ENCODE assay signal across 14 cellular contexts in genomic region chr21:45004481-45005263, GRCh38.
A peak's percentile ranks its signal among the peaks of the same experiment; 100 is the strongest.
DNase-seq lines count a peak whose midpoint lies in the region; ATAC-seq and TF ChIP-seq lines count a peak whose summit lies in the region.
"Had no signal": no experiment of that assay in that cellular context is flagged by ENCODE, and none has a peak within 500 bp of the region (broad histone marks: within the 10 kb centered on the region; RNA-seq: fewer than 3 reads in every experiment).

No MANE protein-coding gene starts in this region.

- H3K36me3 ChIP-seq in breast epithelium = no peaks in the 10 kb centered on the region
- no peaks in the 10 kb centered on the region for H3K36me3 ChIP-seq in SJCRH30

- intact Hi-C loops in breast epithelium (cut with DNase I; ENCODE audit: low total_unique reads) (no loop called here), MCF 10A (cut with micrococcal nuclease) (no loop called here), right cardiac atrium (cut with DNase I) (no loop called here)

- BruUV-seq in MCF 10A (replicated peaks; lab: Mats Ljungman, UMichigan) = no TSS peak

- H3K4me3 ChIP-seq in breast epithelium (no peak overlapping the region), right cardiac atrium (ENCODE audit: low read length) (no peak overlapping the region), SJCRH30 (no peak overlapping the region)

- H3K9me3 Mint-ChIP-seq in MCF 10A (ENCODE audit: unreplicated experiment) = no peaks in the 10 kb centered on the region

- peaks cover 0 to 8% of the 10 kb centered on the region in 2 donors for H3K4me1 ChIP-seq in breast epithelium
- no peaks in the 10 kb centered on the region for H3K4me1 ChIP-seq in right cardiac atrium (ENCODE audit: control insufficient read depth, insufficient read depth, low read length)
- H3K4me1 ChIP-seq in SJCRH30 = peaks cover 8% of the 10 kb centered on the region

- DNase-seq in breast epithelium (ENCODE audit: low spot score in 2 of 2) (peak in 1 of 2 donors; percentile 75), MCF 10A (ENCODE audit: unreplicated experiment) (no peak), RWPE1 (ENCODE audit: low spot score) (no peak), right cardiac atrium (peak; percentile 11 to 47 (median 30)), HEK293T (ENCODE audit: extremely low spot score) (no peak), SJCRH30 (no peak)
- DNase-seq in stimulated activated naive CD8-positive, alpha-beta T cell treated with anti-CD3 and anti-CD28 coated beads, Interleukin-15, Interleukin-2, amounts not matched to agents 100 U/mL and 50 U/mL, for 24 hours = peak; percentile 53
- DNase-seq: activated CD4-positive, alpha-beta T cell treated with anti-CD3 and anti-CD28 coated beads, Interleukin-2, amount 50 U/mL, for 4 hours; NCI-H1105 treated with DMSO at 0.1 percent for 48 hours; NCI-H526 treated with DMSO at 0.1 percent for 48 hours; retina; SW 1271 had no signal

- 84% methylated on average over 40 of the region's 40 CpGs for WGBS in right cardiac atrium

- H3K27me3 ChIP-seq in breast epithelium (no peaks in the 10 kb centered on the region), right cardiac atrium (ENCODE audit: control insufficient read depth, insufficient read depth) (no peaks in the 10 kb centered on the region), SJCRH30 (no peaks in the 10 kb centered on the region)

- H3K27ac Mint-ChIP-seq in MCF 10A (ENCODE audit: low read depth, unreplicated experiment) = no peak overlapping the region
- H3K27ac Mint-ChIP-seq: B cell had no signal

- POLR2A ChIA-PET in MCF 10A (lab: Yijun Ruan, JAX) (no interaction called here), RWPE1 (lab: Yijun Ruan, JAX; ENCODE audit: low non-redundant PET) (no interaction called here), HEK293T (lab: Yijun Ruan, JAX) (no interaction called here)

- TF ChIP-seq POLR2A in breast epithelium (IDR thresholded peaks at IDR 0.05) = no peak

- H3K9me3 ChIP-seq in breast epithelium (no peaks in the 10 kb centered on the region), right cardiac atrium (ENCODE audit: control insufficient read depth, low read length) (no peaks in the 10 kb centered on the region), SJCRH30 (replicated peaks) (0 out of 2 replicates have a peak, but pooled peaks cover 5% of the 10 kb centered on the region)

- H3K27ac ChIP-seq in breast epithelium (peak overlapping the region; percentile 75 to 80), RWPE1 (peak overlapping the region; percentile 45), right cardiac atrium (ENCODE audit: low read length) (no peak overlapping the region), SJCRH30 (no peak overlapping the region)

- ATAC-seq in right cardiac atrium (no peak), HG03280 (IDR thresholded peaks at IDR 0.05; ENCODE audit: unreplicated experiment) (no peak)
- peak; percentile 80 for ATAC-seq in stimulated activated naive CD8-positive, alpha-beta T cell treated with anti-CD3 and anti-CD28 coated beads, Interleukin-15, Interleukin-2, amounts not matched to agents 100 U/mL and 50 U/mL, for 24 hours

- H3K27me3 Mint-ChIP-seq in MCF 10A (ENCODE audit: insufficient read depth, unreplicated experiment) = no peaks in the 10 kb centered on the region

- peaks cover 15% of the 10 kb centered on the region for H3K36me3 Mint-ChIP-seq in MCF 10A (ENCODE audit: insufficient read depth, unreplicated experiment)

- CTCF ChIA-PET in MCF 10A (lab: Yijun Ruan, JAX) (interaction anchor here (1.2 kb wide), 1 partner anchor 55 kb away, joined by 4 read pairs; no protein-coding TSS in a partner anchor), RWPE1 (lab: Yijun Ruan, JAX) (no interaction called here), HEK293T (lab: Yijun Ruan, JAX) (interaction anchor here (0.8 kb wide), 1 partner anchor 133 kb away, joined by 4 read pairs; no protein-coding TSS in a partner anchor)

- H3K4me1 Mint-ChIP-seq in MCF 10A (ENCODE audit: insufficient read depth, unreplicated experiment) = peaks cover 7% of the 10 kb centered on the region

- TF ChIP-seq CTCF in breast epithelium (IDR thresholded peaks at IDR 0.05) (no peak), MCF 10A (IDR thresholded peaks at IDR 0.05; ENCODE audit: unreplicated experiment) (no peak), RWPE1 (conservative IDR thresholded peaks at IDR 0.05; ENCODE audit: low read depth) (no peak)

- H3K4me3 Mint-ChIP-seq in MCF 10A (ENCODE audit: unreplicated experiment) = no peak overlapping the region
- H3K4me3 Mint-ChIP-seq: B cell had no signal

TF ChIP-seq in HEK293T, 16 proteins besides CTCF, POLR2A, EP300 and RAD21:
- TF ChIP-seq FOXM1 (IDR thresholded peaks at IDR 0.05; ENCODE audit: borderline replicate concordance) (no peak), BHLHE40 (IDR thresholded peaks at IDR 0.05; ENCODE audit: borderline replicate concordance) (no peak), LEF1 (IDR thresholded peaks at IDR 0.05; ENCODE audit: borderline replicate concordance) (no peak), CTBP1 (IDR thresholded peaks at IDR 0.05; ENCODE audit: borderline replicate concordance) (no peak), ELF4 (IDR thresholded peaks at IDR 0.05) (no peak), SUZ12 (IDR thresholded peaks at IDR 0.05) (no peak), HDGF (IDR thresholded peaks at IDR 0.05; ENCODE audit: borderline replicate concordance) (no peak), L3MBTL2 (conservative IDR thresholded peaks at IDR 0.05) (no peak), FOXA1 (IDR thresholded peaks at IDR 0.05) (no peak), FOXK2 (IDR thresholded peaks at IDR 0.05) (no peak)

Comparison
In these comparisons a context has a peak if more than half of its experiments do, and no peak if none do; other contexts are left out.
1. DNase-seq: peak in right cardiac atrium (3 of 3) and stimulated activated naive CD8-positive, alpha-beta T cell treated with anti-CD3 and anti-CD28 coated beads, Interleukin-15, Interleukin-2, amounts not matched to agents 100 U/mL and 50 U/mL, for 24 hours (single experiment); none in MCF 10A (single experiment), RWPE1 (single experiment), HEK293T (single experiment) and SJCRH30 (0 of 2).
2. H3K27ac ChIP-seq: peak in breast epithelium (2 of 2) and RWPE1 (single experiment); none in right cardiac atrium (single experiment) and SJCRH30 (single experiment).